ENCODE assay signal across 25 cellular contexts in genomic region chr5:63961125-63961597, GRCh38.
DNase-seq lines count a peak whose midpoint lies in the region; ATAC-seq lines count a peak whose summit lies in the region.
"Had no signal": no experiment of that assay in that cellular context is flagged by ENCODE, and none has a peak within 500 bp of the region (broad histone marks: within the 10 kb centered on the region; RNA-seq: fewer than 3 reads in every experiment).

No MANE protein-coding gene starts in this region.

- H3K27ac ChIP-seq in angular gyrus (ENCODE audit: low read depth, low read length) (peak overlapping the region; percentile 10), iPS-18a (ENCODE audit: low read length) (no peak overlapping the region)
- H3K27ac ChIP-seq: BLaER1, RWPE1, skin epidermis, suprapubic skin had no signal

- no peak overlapping the region for H3K9ac ChIP-seq in iPS-18a (ENCODE audit: low read length)
- H3K9ac ChIP-seq: BLaER1 had no signal

- H3K9me3 ChIP-seq in iPS-18a (ENCODE audit: control insufficient read depth, low read depth, low read length): no peaks in the 10 kb centered on the region
- H3K9me3 ChIP-seq: suprapubic skin had no signal

- ATAC-seq in HG03025 (IDR thresholded peaks at IDR 0.05; ENCODE audit: low FRiP score, unreplicated experiment): no peak

- H3K4me1 ChIP-seq in iPS-18a (ENCODE audit: control insufficient read depth, low read depth, low read length): peaks cover 32% of the 10 kb centered on the region
- H3K4me1 ChIP-seq: BLaER1, suprapubic skin had no signal

- peak overlapping the region; percentile 47 for H3K4me3 ChIP-seq in iPS-18a (ENCODE audit: low read length)
- H3K4me3 ChIP-seq: BLaER1, lung, skin epidermis, suprapubic skin had no signal

- intact Hi-C loops in posterior cingulate gyrus (cut with DNase I): loop anchor here (5.0 kb wide), 1 partner anchor 1519 kb away; no protein-coding TSS in a partner anchor

- H3K36me3 ChIP-seq in iPS-18a (ENCODE audit: control insufficient read depth, low read depth, low read length): no peaks in the 10 kb centered on the region
- H3K36me3 ChIP-seq: BLaER1, suprapubic skin had no signal

- peaks cover 9% of the 10 kb centered on the region for H3K27me3 ChIP-seq in iPS-18a (ENCODE audit: control insufficient read depth, insufficient read depth, low read length)

- peak; percentile 3 for DNase-seq in GM03348 (ENCODE audit: low spot score)
- peak in 7 of 10 donors; percentile 11 to 84 (median 60) for DNase-seq in posterior cingulate gyrus
- DNase-seq in activated T-cell treated with anti-CD3 and anti-CD28 coated beads, Interleukin-2, amount 50 U/mL, for 1 hour: no peak
- no peak for DNase-seq in SHP77 (lab: John Stamatoyannopoulos, UW)
- no peak for DNase-seq in NK-92 (lab: John Stamatoyannopoulos, UW; ENCODE audit: unreplicated experiment)
- DNase-seq: activated CD4-positive, alpha-beta T cell treated with anti-CD3 and anti-CD28 coated beads, Interleukin-2, amount 50 U/mL, for 48 hours; activated CD8-positive, alpha-beta memory T cell treated with anti-CD3 and anti-CD28 coated beads, Interleukin-2, amount 50 U/mL, for 4 hours; COR-L47; DMS79 treated with DMSO at 0.1 percent for 48 hours; effector CD4-positive, alpha-beta T cell; NCI-H1048; NCI-H187; NCI-H2171 treated with DMSO at 0.1 percent for 48 hours; NCI-H526 treated with DMSO at 0.1 percent for 48 hours; occipital lobe; stimulated activated CD4-positive, alpha-beta T cell treated with anti-CD3 and anti-CD28 coated beads, Interleukin-1b, Interleukin-23, amount 100 ng/mL, for 48 hours; T-helper 9 cell had no signal

Comparison
In these comparisons a context has a peak if more than half of its experiments do, and no peak if none do; other contexts are left out.
1. DNase-seq: peak in GM03348 (single experiment) and posterior cingulate gyrus (7 of 10); none in activated T-cell treated with anti-CD3 and anti-CD28 coated beads, Interleukin-2, amount 50 U/mL, for 1 hour (single experiment), SHP77 (0 of 2) and NK-92 (single experiment).